In the genomic region with DNA sequence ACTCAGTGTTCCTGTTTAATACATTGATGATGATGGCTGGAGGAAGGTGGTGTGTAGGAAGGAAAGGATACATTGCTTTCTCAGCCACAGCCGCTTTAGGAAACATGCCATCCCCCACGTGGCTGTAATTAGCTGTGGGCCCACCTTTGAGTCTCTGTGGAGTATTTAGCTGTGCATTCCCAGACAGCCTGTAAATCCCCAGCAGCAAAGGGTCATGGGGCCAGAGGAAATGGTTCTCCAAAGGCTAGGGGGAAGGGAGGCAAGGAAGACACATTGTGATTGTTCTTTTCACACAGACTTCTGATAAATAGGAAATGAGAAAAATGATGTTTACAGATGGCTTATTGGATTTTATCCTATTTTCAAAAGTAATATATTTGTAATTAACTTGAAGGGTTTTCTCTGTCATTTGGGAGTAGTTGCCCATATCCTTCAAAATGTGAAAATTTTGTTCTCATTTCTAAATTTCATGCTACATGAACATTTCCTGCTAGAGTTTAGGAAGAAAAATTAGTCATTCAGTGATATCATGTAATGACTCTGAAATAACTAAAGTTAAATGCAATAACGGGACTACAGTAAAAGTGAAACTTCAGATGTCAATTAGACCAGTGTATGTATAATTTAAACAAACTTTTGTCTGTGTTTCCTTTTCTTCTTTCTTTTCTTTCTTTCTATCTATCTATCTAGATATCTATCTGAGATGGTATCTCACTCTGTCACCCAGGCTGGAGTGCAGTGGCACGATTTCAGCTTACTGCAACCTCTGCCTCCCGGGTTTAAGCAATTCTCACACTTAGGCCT, we compare ENCODE assay signal across 10 cellular contexts. TPM values are rescaled to one million over a fixed set of nuclear protein-coding genes. Genes with fewer than 3 reads are reported as not detected.
DNase-seq lines count a peak whose midpoint lies in the region; ATAC-seq and TF ChIP-seq lines count a peak whose summit lies in the region.
"Had no signal": no experiment of that assay in that cellular context is flagged by ENCODE, and none has a peak within 500 bp of the region (broad histone marks: within the 10 kb centered on the region; RNA-seq: fewer than 3 reads in every experiment).

No MANE protein-coding gene starts in this region.

- no TSS peak for BruUV-seq in HCT116 (replicated peaks; lab: Mats Ljungman, UMichigan)

- H3K4me3 ChIP-seq in HCT116 (replicated peaks in 1 of 2; ENCODE audit: low read depth in 1 of 2, low read length in 2 of 2), result no peak overlapping the region

- no peaks in the 10 kb centered on the region for H3K9me3 ChIP-seq in HCT116 (ENCODE audit: control insufficient read depth in 1 of 2, insufficient read depth in 1 of 2, low read depth in 1 of 2, low read length in 2 of 2)
- no peaks in the 10 kb centered on the region for H3K9me3 ChIP-seq in CD4-positive, alpha-beta T cell (ENCODE audit: control insufficient read depth, low read length)
- H3K9me3 ChIP-seq: Caco-2 had no signal

- H3K9me3 Mint-ChIP-seq in T-cell, result no peaks in the 10 kb centered on the region
- no peaks in the 10 kb centered on the region for H3K9me3 Mint-ChIP-seq in CD4-positive, alpha-beta T cell

- H3K9ac ChIP-seq in HCT116 (ENCODE audit: low read length), result no peak overlapping the region

- intact Hi-C loops in HCT116 (cut with micrococcal nuclease) (no loop called here), left colon (cut with DNase I, micrococcal nuclease) (no loop called here)
- intact Hi-C loops in CD4-positive, alpha-beta T cell (cut with DNase I, micrococcal nuclease), result no loop called here

- H3K4me1 Mint-ChIP-seq in T-cell, result peaks cover 0 to 2% (median 0%) of the 10 kb centered on the region in 3 donors
- no peaks in the 10 kb centered on the region for H3K4me1 Mint-ChIP-seq in CD4-positive, alpha-beta T cell (ENCODE audit: low read depth)

- H3K4me2 ChIP-seq in HCT116 (ENCODE audit: low read length), result peak overlapping the region; percentile 5; the same call in 1 of the 2 replicates

- no peaks in the 10 kb centered on the region for H3K36me3 ChIP-seq in HCT116 (ENCODE audit: control insufficient read depth in 1 of 2, insufficient read depth in 2 of 2, low read length in 2 of 2)

- DNase-seq in A172 (ENCODE audit: low spot score), result peak; percentile 63
- no peak for DNase-seq in HCT116 (ENCODE audit: low read depth, low spot score)
- peak; percentile 59 for DNase-seq in astrocyte of the hippocampus (ENCODE audit: low read depth, low spot score)
- DNase-seq in left colon, result no peak
- DNase-seq in iPS-NIHi7 (ENCODE audit: extremely low spot score), result no peak
- DNase-seq in T-cell, result no peak
- no peak for DNase-seq in CD4-positive, alpha-beta T cell
- DNase-seq: activated CD4-positive, alpha-beta T cell treated with anti-CD3 and anti-CD28 coated beads for 1 hour had no signal

- TF ChIP-seq RAD21 in HCT116 (IDR thresholded peaks at IDR 0.05; ENCODE audit: low read depth), result no peak

- no peak for TF ChIP-seq CTCF in HCT116 (IDR thresholded peaks at IDR 0.05 in 2 of 3, conservative IDR thresholded peaks at IDR 0.05 in 1 of 3; ENCODE audit: borderline replicate concordance in 1 of 3, insufficient read depth in 1 of 3, low read depth in 2 of 3, low read length in 2 of 3)
- TF ChIP-seq CTCF in CD4-positive, alpha-beta T cell (IDR thresholded peaks at IDR 0.05), result no peak

- H3K9me2 ChIP-seq in HCT116 (ENCODE audit: insufficient read depth), result 0 out of 2 replicates have a peak, but pooled peaks cover 3% of the 10 kb centered on the region

- no peaks in the 10 kb centered on the region for H3K27me3 Mint-ChIP-seq in T-cell
- no peaks in the 10 kb centered on the region for H3K27me3 Mint-ChIP-seq in CD4-positive, alpha-beta T cell

- no peaks in the 10 kb centered on the region for H4K20me1 ChIP-seq in HCT116 (ENCODE audit: insufficient read depth)

- H3K27ac ChIP-seq in HCT116 (ENCODE audit: low read depth, low read length), result no peak overlapping the region
- no peak overlapping the region for H3K27ac ChIP-seq in CD4-positive, alpha-beta T cell (ENCODE audit: low read depth, low read length)

- H3K36me3 Mint-ChIP-seq in T-cell, result peaks cover 69% of the 10 kb centered on the region
- H3K36me3 Mint-ChIP-seq in CD4-positive, alpha-beta T cell (ENCODE audit: low read depth), result peaks cover 85% of the 10 kb centered on the region

- POLR2A ChIA-PET in HCT116 (lab: Charles Lee), result no interaction called here
- POLR2A ChIA-PET in T-cell (lab: Charles Lee), result no interaction called here
- POLR2A ChIA-PET in CD4-positive, alpha-beta T cell (lab: Charles Lee), result no interaction called here

- CTCF ChIA-PET in HCT116 (lab: Charles Lee) (no interaction called here), T-cell (lab: Charles Lee) (interaction anchor here (0.6 to 1.6 kb wide), 3 partner anchors 8 to 83 kb away, joined by 3 to 4 read pairs (median 3); no protein-coding TSS in a partner anchor)
- CTCF ChIA-PET in CD4-positive, alpha-beta T cell (lab: Charles Lee), result interaction anchor here (2.0 kb wide), 1 partner anchor 83 kb away, joined by 6 read pairs; no protein-coding TSS in a partner anchor

- H3K27ac Mint-ChIP-seq in T-cell, result no peak overlapping the region
- H3K27ac Mint-ChIP-seq in CD4-positive, alpha-beta T cell, result no peak overlapping the region

- H3K27me3 ChIP-seq in HCT116 (ENCODE audit: insufficient read depth, low read length), result no peaks in the 10 kb centered on the region
- H3K27me3 ChIP-seq in CD4-positive, alpha-beta T cell (ENCODE audit: control insufficient read depth, insufficient read depth, low read length), result no peaks in the 10 kb centered on the region

- peaks cover 18 to 38% of the 10 kb centered on the region in 2 experiments for H3K4me1 ChIP-seq in HCT116 (ENCODE audit: control insufficient read depth in 1 of 2, insufficient read depth in 2 of 2, low read length in 2 of 2)

- RAD21 ChIA-PET in HCT116 (lab: Charles Lee; ENCODE audit: low non-redundant PET in 1 of 2, low total read pairs in 2 of 2, uncharacterized antibody in 2 of 2, unreplicated experiment in 2 of 2), result no interaction called here

- peak overlapping the region; percentile 52 for H2AFZ ChIP-seq in HCT116 (ENCODE audit: low read depth, low read length, poor library complexity, severe bottlenecking)

- H3K4me3 Mint-ChIP-seq in T-cell, result no peak overlapping the region
- no peak overlapping the region for H3K4me3 Mint-ChIP-seq in CD4-positive, alpha-beta T cell

- no peaks in the 10 kb centered on the region for H3K79me2 ChIP-seq in HCT116 (ENCODE audit: insufficient read depth, low read length)

- TF ChIP-seq POLR2A in HCT116 (IDR thresholded peaks at IDR 0.05; ENCODE audit: borderline replicate concordance, extremely low read depth, insufficient read depth, insufficient read length), result no peak

- ATAC-seq in HCT116 (no peak), left colon (peak; percentile 51), T-cell (replicated peaks in 1 of 4) (no peak), HG02588 (IDR thresholded peaks at IDR 0.05; ENCODE audit: unreplicated experiment) (no peak)
- ATAC-seq in CD4-positive, alpha-beta T cell (ENCODE audit: poor library complexity), result no peak

TF ChIP-seq in HCT116, 20 proteins besides CTCF, POLR2A, EP300 and RAD21:
- no peak for TF ChIP-seq CBX3 (IDR thresholded peaks at IDR 0.05; ENCODE audit: low read depth)
- no peak for TF ChIP-seq EZH2phosphoT487 (IDR thresholded peaks at IDR 0.05; ENCODE audit: borderline replicate concordance)
- TF ChIP-seq, protein P1, sequence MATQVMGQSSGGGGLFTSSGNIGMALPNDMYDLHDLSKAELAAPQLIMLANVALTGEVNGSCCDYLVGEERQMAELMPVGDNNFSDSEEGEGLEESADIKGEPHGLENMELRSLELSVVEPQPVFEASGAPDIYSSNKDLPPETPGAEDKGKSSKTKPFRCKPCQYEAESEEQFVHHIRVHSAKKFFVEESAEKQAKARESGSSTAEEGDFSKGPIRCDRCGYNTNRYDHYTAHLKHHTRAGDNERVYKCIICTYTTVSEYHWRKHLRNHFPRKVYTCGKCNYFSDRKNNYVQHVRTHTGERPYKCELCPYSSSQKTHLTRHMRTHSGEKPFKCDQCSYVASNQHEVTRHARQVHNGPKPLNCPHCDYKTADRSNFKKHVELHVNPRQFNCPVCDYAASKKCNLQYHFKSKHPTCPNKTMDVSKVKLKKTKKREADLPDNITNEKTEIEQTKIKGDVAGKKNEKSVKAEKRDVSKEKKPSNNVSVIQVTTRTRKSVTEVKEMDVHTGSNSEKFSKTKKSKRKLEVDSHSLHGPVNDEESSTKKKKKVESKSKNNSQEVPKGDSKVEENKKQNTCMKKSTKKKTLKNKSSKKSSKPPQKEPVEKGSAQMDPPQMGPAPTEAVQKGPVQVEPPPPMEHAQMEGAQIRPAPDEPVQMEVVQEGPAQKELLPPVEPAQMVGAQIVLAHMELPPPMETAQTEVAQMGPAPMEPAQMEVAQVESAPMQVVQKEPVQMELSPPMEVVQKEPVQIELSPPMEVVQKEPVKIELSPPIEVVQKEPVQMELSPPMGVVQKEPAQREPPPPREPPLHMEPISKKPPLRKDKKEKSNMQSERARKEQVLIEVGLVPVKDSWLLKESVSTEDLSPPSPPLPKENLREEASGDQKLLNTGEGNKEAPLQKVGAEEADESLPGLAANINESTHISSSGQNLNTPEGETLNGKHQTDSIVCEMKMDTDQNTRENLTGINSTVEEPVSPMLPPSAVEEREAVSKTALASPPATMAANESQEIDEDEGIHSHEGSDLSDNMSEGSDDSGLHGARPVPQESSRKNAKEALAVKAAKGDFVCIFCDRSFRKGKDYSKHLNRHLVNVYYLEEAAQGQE (IDR thresholded peaks at IDR 0.05; ENCODE audit: low read depth), result no peak
- no peak for TF ChIP-seq ZFX (IDR thresholded peaks at IDR 0.05)
- TF ChIP-seq EGR1 (IDR thresholded peaks at IDR 0.05; ENCODE audit: low read depth), result no peak
- TF ChIP-seq YY1 (IDR thresholded peaks at IDR 0.05; ENCODE audit: extremely low read depth, insufficient replicate concordance, low read depth, low read length), result no peak
- no peak for TF ChIP-seq ZNF274 (IDR thresholded peaks at IDR 0.05; ENCODE audit: low read depth, low read length)
- no peak for TF ChIP-seq CEBPB (IDR thresholded peaks at IDR 0.05; ENCODE audit: low read depth)
- no peak for TF ChIP-seq SRF (IDR thresholded peaks at IDR 0.05; ENCODE audit: low read depth)

RNA-seq across cellular contexts. Expression of a gene that starts 24.3 kb away (rescaled TPM):
- total RNA-seq in A172 (2014; rRNA removed; shearing (Covaris generic)), result 30.5 and 44.6 TPM in 2 replicates
- total RNA-seq in HCT116 (2021; ENCODE audit: unreplicated experiment) (16.6 TPM), left colon (1 to 10 TPM; 5.3 to 5.5 TPM), T-cell (10 to 100 TPM in 2 of 5 donors, 1 to 10 TPM in 3; 4.3 to 16.3 (median 9.6) TPM)
- polyA plus RNA-seq in HCT116 (2012), result 14.1 and 18.5 TPM in 2 replicates
- 1 to 10 TPM; 1.9 to 2.7 TPM for total RNA-seq in CD4-positive, alpha-beta T cell

Comparison
In these comparisons a context has a peak if more than half of its experiments do, and no peak if none do; other contexts are left out.
1. DNase-seq: peak in A172 (single experiment) and astrocyte of the hippocampus (single experiment); none in HCT116 (single experiment), left colon (0 of 2), iPS-NIHi7 (single experiment), T-cell (0 of 34) and CD4-positive, alpha-beta T cell (0 of 10).